Comparison of ENCODE assay signal across 8 cellular contexts in the genomic region with DNA sequence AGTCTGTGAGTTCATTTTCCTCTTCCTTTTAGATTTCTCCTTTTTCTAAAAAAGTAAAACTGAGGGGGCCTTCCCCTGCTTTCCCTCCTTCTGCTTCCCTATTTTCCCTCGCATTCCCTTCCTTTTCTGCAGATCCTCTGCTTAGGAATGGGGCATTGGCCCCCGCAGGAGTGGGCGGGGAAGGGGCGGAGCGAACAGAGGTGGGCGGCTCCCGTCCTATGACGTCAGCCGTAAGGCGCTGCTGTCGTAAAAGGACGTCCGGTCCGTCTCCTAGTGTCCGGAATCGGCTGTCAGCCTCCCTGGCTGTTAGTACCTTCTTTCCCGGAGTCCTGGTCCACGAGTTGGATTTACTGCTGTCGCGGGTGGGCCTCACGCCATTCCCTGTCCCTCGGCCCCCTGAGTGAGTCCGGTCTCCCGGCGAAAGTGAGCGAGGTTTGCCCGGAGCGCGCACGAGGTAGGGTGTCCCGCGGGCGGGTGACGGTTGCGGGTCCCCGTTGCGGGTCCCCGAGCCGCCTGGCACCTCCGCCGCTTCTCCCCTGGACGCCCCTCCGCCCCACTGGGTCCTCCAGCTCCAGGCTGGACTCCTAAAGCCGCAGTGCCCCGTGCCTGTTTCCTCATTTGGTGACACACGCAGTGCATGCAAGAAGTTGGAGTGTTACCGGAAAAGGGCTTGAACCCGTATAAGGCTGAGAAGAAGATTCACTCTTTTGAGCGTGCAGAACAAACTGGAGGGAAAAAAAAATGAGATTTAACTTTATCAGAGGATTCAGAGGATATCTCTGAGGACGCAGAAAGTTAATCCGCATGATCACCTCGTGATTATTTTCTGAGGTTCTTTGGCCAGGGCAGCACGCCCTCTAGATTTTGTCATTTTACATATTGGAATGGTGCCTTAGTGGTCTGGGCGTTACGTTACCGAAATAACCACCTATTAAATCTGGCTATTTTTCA. TPM values are rescaled to one million over a fixed set of nuclear protein-coding genes. Genes with fewer than 3 reads are reported as not detected.
DNase-seq lines count a peak whose midpoint lies in the region; ATAC-seq, FAIRE-seq and TF ChIP-seq lines count a peak whose summit lies in the region.

A gene (plus strand): TSS at position 241 of the 951 bp plus-strand sequence. CDS start 1,477 bp downstream, outside the sequence.

- FAIRE-seq in TTC549 (lab: Jason Lieb, UNC): peak; percentile 64

- ATAC-seq in HG02938 (IDR thresholded peaks at IDR 0.05; ENCODE audit: unreplicated experiment) (peak; percentile 91), body of pancreas (peak; percentile 97), sciatic nerve (peak; percentile 99)

- peak; percentile 75 for DNase-seq in SIG-M5 treated with dmso at 0.1 percent for 504 hours (lab: John Stamatoyannopoulos, UW; ENCODE audit: unreplicated experiment)
- DNase-seq in SIG-M5 (lab: John Stamatoyannopoulos, UW): no peak
- peak; percentile 58 for DNase-seq in NCI-H2029 (lab: John Stamatoyannopoulos, UW)
- DNase-seq in body of pancreas: peak; percentile 90 to 94 (median 92)
- DNase-seq in iPS DF 19.7 (ENCODE audit: low read depth, low spot score): peak; percentile 42
- peak; percentile 98 for DNase-seq in sciatic nerve (ENCODE audit: low spot score)

- peaks cover 31% of the 10 kb centered on the region for H3K4me1 ChIP-seq in body of pancreas

- H3K27me3 ChIP-seq in body of pancreas: no peaks in the 10 kb centered on the region

- H3K36me3 ChIP-seq in body of pancreas (replicated peaks in 1 of 2; ENCODE audit: insufficient read depth in 1 of 2, low read depth in 2 of 2): peaks cover 0 to 4% of the 10 kb centered on the region in 2 donors

- H3K9me3 ChIP-seq in body of pancreas: no peaks in the 10 kb centered on the region

- peak in 3 of 7 experiments; percentile 7 to 20 (median 11) for TF ChIP-seq CTCF in body of pancreas (IDR thresholded peaks at IDR 0.05)

- intact Hi-C loops in body of pancreas (cut with DNase I): no loop called here
- intact Hi-C loops in sciatic nerve (cut with DNase I): no loop called here

- peak within 1 kb of the TSS; percentile 87 to 100 for H3K4me3 ChIP-seq in body of pancreas

- WGBS in body of pancreas, 2 donors: 0% methylated on average over 27 to 56 of the region's 56 CpGs

- peak; percentile 60 to 94 (median 89) for TF ChIP-seq POLR2A in body of pancreas (IDR thresholded peaks at IDR 0.05)

- peak within 1 kb of the TSS; percentile 95 to 97 (median 96) for H3K27ac ChIP-seq in body of pancreas

RNA-seq across cellular contexts. Expression of the gene that starts here (rescaled TPM):
- 10 to 100 TPM; 16.9 to 19.8 TPM for total RNA-seq in body of pancreas
- total RNA-seq in sciatic nerve: 34.4 TPM
